In genomic region chr6:36888654-36889481, GRCh38 we compare ENCODE assay signal across 1 cellular context.
TF ChIP-seq lines count a peak whose summit lies in the region.

No MANE protein-coding gene starts in this region.

TF ChIP-seq in K562, 482 proteins besides CTCF, POLR2A, EP300 and RAD21 (continues in another document):
- TF ChIP-seq ZNF444 (CRISPR knock-in tag; IDR thresholded peaks at IDR 0.05) = no peak
- TF ChIP-seq KAT2B (IDR thresholded peaks at IDR 0.05; ENCODE audit: low read depth, low read length) = no peak
- TF ChIP-seq SP1 (CRISPR knock-in tag; IDR thresholded peaks at IDR 0.05) = no peak; the same call in 1 of the 2 replicates
- TF ChIP-seq TCF3 (CRISPR knock-in tag; IDR thresholded peaks at IDR 0.05) = peak; percentile 92
- TF ChIP-seq, protein P1, sequence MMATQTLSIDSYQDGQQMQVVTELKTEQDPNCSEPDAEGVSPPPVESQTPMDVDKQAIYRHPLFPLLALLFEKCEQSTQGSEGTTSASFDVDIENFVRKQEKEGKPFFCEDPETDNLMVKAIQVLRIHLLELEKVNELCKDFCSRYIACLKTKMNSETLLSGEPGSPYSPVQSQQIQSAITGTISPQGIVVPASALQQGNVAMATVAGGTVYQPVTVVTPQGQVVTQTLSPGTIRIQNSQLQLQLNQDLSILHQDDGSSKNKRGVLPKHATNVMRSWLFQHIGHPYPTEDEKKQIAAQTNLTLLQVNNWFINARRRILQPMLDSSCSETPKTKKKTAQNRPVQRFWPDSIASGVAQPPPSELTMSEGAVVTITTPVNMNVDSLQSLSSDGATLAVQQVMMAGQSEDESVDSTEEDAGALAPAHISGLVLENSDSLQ (IDR thresholded peaks at IDR 0.05) = peak; percentile 16; the same call in 1 of the 2 replicates
- TF ChIP-seq FOXM1 (IDR thresholded peaks at IDR 0.05; ENCODE audit: low read depth) = peak; percentile 62
- no peak for TF ChIP-seq FOXM1 (CRISPR knock-in tag; IDR thresholded peaks at IDR 0.05; ENCODE audit: low read depth)
- TF ChIP-seq, protein P2, sequence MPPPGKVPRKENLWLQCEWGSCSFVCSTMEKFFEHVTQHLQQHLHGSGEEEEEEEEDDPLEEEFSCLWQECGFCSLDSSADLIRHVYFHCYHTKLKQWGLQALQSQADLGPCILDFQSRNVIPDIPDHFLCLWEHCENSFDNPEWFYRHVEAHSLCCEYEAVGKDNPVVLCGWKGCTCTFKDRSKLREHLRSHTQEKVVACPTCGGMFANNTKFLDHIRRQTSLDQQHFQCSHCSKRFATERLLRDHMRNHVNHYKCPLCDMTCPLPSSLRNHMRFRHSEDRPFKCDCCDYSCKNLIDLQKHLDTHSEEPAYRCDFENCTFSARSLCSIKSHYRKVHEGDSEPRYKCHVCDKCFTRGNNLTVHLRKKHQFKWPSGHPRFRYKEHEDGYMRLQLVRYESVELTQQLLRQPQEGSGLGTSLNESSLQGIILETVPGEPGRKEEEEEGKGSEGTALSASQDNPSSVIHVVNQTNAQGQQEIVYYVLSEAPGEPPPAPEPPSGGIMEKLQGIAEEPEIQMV (tag; conservative IDR thresholded peaks at IDR 0.05; ENCODE audit: low read depth) = peak; percentile 37; the same call in 1 of the 2 replicates
- peak; percentile 43; the same call in 1 of the 2 replicates for TF ChIP-seq NBN (IDR thresholded peaks at IDR 0.05; ENCODE audit: low read depth)
- TF ChIP-seq MTA3 (IDR thresholded peaks at IDR 0.05; ENCODE audit: borderline replicate concordance) = peak; percentile 71
- no peak for TF ChIP-seq HES1 (IDR thresholded peaks at IDR 0.05; ENCODE audit: low read depth)
- no peak for TF ChIP-seq ZNF324 (CRISPR knock-in tag; IDR thresholded peaks at IDR 0.05)
- TF ChIP-seq, protein P3, sequence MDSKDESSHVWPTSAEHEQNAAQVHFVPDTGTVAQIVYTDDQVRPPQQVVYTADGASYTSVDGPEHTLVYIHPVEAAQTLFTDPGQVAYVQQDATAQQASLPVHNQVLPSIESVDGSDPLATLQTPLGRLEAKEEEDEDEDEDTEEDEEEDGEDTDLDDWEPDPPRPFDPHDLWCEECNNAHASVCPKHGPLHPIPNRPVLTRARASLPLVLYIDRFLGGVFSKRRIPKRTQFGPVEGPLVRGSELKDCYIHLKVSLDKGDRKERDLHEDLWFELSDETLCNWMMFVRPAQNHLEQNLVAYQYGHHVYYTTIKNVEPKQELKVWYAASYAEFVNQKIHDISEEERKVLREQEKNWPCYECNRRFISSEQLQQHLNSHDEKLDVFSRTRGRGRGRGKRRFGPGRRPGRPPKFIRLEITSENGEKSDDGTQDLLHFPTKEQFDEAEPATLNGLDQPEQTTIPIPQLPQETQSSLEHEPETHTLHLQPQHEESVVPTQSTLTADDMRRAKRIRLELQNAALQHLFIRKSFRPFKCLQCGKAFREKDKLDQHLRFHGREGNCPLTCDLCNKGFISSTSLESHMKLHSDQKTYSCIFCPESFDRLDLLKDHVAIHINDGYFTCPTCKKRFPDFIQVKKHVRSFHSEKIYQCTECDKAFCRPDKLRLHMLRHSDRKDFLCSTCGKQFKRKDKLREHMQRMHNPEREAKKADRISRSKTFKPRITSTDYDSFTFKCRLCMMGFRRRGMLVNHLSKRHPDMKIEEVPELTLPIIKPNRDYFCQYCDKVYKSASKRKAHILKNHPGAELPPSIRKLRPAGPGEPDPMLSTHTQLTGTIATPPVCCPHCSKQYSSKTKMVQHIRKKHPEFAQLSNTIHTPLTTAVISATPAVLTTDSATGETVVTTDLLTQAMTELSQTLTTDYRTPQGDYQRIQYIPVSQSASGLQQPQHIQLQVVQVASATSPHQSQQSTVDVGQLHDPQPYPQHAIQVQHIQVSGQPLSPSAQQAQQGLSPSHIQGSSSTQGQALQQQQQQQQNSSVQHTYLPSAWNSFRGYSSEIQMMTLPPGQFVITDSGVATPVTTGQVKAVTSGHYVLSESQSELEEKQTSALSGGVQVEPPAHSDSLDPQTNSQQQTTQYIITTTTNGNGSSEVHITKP (IDR thresholded peaks at IDR 0.05; ENCODE audit: partially characterized antibody) = peak; percentile 54
- TF ChIP-seq NFATC3 (IDR thresholded peaks at IDR 0.05) = no peak; the same call in 1 of the 2 replicates
- peak; percentile 71; the same call in 1 of the 2 replicates for TF ChIP-seq GATAD2B (IDR thresholded peaks at IDR 0.05; ENCODE audit: borderline replicate concordance)
- TF ChIP-seq TAL1 (IDR thresholded peaks at IDR 0.05) = peak; percentile 89
- TF ChIP-seq LARP7 (IDR thresholded peaks at IDR 0.05) = no peak; the same call in 1 of the 2 replicates
- TF ChIP-seq NCOA1 (IDR thresholded peaks at IDR 0.05; ENCODE audit: low read depth) = peak; percentile 90
- TF ChIP-seq NFE2L1 (tag; IDR thresholded peaks at IDR 0.05; ENCODE audit: borderline replicate concordance, low read depth) = no peak
- TF ChIP-seq ZNF589 (CRISPR knock-in tag; IDR thresholded peaks at IDR 0.05; ENCODE audit: low read depth) = peak; percentile 48; the same call in 1 of the 2 replicates
- peak in 1 of 2 experiments; percentile 52; a peak in 1 of 4 replicates for TF ChIP-seq NONO (IDR thresholded peaks at IDR 0.05; ENCODE audit: low read depth in 2 of 2, low read length in 1 of 2)
- TF ChIP-seq PML (IDR thresholded peaks at IDR 0.05; ENCODE audit: low read length) = no peak; the same call in 1 of the 2 replicates
- TF ChIP-seq CBX8 (IDR thresholded peaks at IDR 0.05; ENCODE audit: borderline replicate concordance, extremely low read depth, low read depth, low read length, poor library complexity, severe bottlenecking) = no peak
- TF ChIP-seq NCOA2 (IDR thresholded peaks at IDR 0.05; ENCODE audit: partially characterized antibody in 2 of 2) = peak; percentile 54 to 58
- peak; percentile 94 for TF ChIP-seq OTX1 (CRISPR knock-in tag; IDR thresholded peaks at IDR 0.05)
- no peak for TF ChIP-seq ZNF511 (CRISPR knock-in tag; IDR thresholded peaks at IDR 0.05)
- no peak for TF ChIP-seq ZNF76 (CRISPR knock-in tag; IDR thresholded peaks at IDR 0.05; ENCODE audit: borderline replicate concordance)
- TF ChIP-seq RBFOX2 (IDR thresholded peaks at IDR 0.05; ENCODE audit: low read depth, low read length) = 0 out of 2 replicates have a peak, but pooled peaks have one; percentile 22
- 0 out of 2 replicates have a peak, but pooled peaks have one; percentile 13 for TF ChIP-seq RFX1 (IDR thresholded peaks at IDR 0.05)
- peak; percentile 7 for TF ChIP-seq NCOA6 (IDR thresholded peaks at IDR 0.05)
- peak; percentile 12; the same call in 1 of the 2 replicates for TF ChIP-seq PHF8 (IDR thresholded peaks at IDR 0.05; ENCODE audit: borderline replicate concordance, low read length)
- peak; percentile 84 for TF ChIP-seq HDAC2 (IDR thresholded peaks at IDR 0.05)
- TF ChIP-seq CREBBP (IDR thresholded peaks at IDR 0.05; ENCODE audit: low read depth, low read length) = no peak
- TF ChIP-seq CEBPG (CRISPR knock-in tag; IDR thresholded peaks at IDR 0.05) = no peak
- TF ChIP-seq CEBPG (tag; conservative IDR thresholded peaks at IDR 0.05 in 1 of 2, IDR thresholded peaks at IDR 0.05 in 1 of 2) = no peak
- TF ChIP-seq RHOXF2B (CRISPR knock-in tag; conservative IDR thresholded peaks at IDR 0.05) = no peak
- peak; percentile 25 for TF ChIP-seq KDM5B (IDR thresholded peaks at IDR 0.05; ENCODE audit: insufficient replicate concordance, low read depth, low read length)
- peak; percentile 56 for TF ChIP-seq ATF7 (IDR thresholded peaks at IDR 0.05)
- TF ChIP-seq, protein P4, sequence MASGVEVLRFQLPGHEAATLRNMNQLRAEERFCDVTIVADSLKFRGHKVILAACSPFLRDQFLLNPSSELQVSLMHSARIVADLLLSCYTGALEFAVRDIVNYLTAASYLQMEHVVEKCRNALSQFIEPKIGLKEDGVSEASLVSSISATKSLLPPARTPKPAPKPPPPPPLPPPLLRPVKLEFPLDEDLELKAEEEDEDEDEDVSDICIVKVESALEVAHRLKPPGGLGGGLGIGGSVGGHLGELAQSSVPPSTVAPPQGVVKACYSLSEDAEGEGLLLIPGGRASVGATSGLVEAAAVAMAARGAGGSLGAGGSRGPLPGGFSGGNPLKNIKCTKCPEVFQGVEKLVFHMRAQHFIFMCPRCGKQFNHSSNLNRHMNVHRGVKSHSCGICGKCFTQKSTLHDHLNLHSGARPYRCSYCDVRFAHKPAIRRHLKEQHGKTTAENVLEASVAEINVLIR (CRISPR knock-in tag; IDR thresholded peaks at IDR 0.05) = no peak
- TF ChIP-seq, protein P5, sequence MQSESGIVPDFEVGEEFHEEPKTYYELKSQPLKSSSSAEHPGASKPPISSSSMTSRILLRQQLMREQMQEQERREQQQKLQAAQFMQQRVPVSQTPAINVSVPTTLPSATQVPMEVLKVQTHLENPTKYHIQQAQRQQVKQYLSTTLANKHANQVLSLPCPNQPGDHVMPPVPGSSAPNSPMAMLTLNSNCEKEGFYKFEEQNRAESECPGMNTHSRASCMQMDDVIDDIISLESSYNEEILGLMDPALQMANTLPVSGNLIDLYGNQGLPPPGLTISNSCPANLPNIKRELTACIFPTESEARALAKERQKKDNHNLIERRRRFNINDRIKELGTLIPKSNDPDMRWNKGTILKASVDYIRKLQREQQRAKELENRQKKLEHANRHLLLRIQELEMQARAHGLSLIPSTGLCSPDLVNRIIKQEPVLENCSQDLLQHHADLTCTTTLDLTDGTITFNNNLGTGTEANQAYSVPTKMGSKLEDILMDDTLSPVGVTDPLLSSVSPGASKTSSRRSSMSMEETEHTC (IDR thresholded peaks at IDR 0.05) = no peak
- no peak for TF ChIP-seq TAF1 (IDR thresholded peaks at IDR 0.05; ENCODE audit: control insufficient read depth, extremely low read depth, insufficient read depth, low read length, severe bottlenecking)
- TF ChIP-seq, protein P6, sequence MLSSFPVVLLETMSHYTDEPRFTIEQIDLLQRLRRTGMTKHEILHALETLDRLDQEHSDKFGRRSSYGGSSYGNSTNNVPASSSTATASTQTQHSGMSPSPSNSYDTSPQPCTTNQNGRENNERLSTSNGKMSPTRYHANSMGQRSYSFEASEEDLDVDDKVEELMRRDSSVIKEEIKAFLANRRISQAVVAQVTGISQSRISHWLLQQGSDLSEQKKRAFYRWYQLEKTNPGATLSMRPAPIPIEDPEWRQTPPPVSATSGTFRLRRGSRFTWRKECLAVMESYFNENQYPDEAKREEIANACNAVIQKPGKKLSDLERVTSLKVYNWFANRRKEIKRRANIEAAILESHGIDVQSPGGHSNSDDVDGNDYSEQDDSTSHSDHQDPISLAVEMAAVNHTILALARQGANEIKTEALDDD (IDR thresholded peaks at IDR 0.05) = peak; percentile 67
- peak; percentile 88 for TF ChIP-seq TEAD4 (IDR thresholded peaks at IDR 0.05; ENCODE audit: low read length)
- TF ChIP-seq TEAD4 (CRISPR knock-in tag; IDR thresholded peaks at IDR 0.05; ENCODE audit: borderline replicate concordance) = no peak
- TF ChIP-seq CLOCK (CRISPR knock-in tag; IDR thresholded peaks at IDR 0.05; ENCODE audit: borderline replicate concordance) = no peak
- TF ChIP-seq RCOR1 (IDR thresholded peaks at IDR 0.05; ENCODE audit: borderline replicate concordance in 1 of 2, low read depth in 2 of 2, low read length in 2 of 2) = peak; percentile 25 to 91; a peak in 2 of 4 replicates
- peak; percentile 66 for TF ChIP-seq EHMT2 (IDR thresholded peaks at IDR 0.05)
- TF ChIP-seq CBFA2T2 (conservative IDR thresholded peaks at IDR 0.05) = peak; percentile 86
- TF ChIP-seq CEBPZ (IDR thresholded peaks at IDR 0.05; ENCODE audit: borderline replicate concordance, low read depth, low read length) = no peak
